Comparison of ENCODE assay signal across 9 cellular contexts in genomic region chr12:62919827-62920226, GRCh38. TPM values are rescaled to one million over a fixed set of nuclear protein-coding genes. Genes with fewer than 3 reads are reported as not detected.
DNase-seq lines count a peak whose midpoint lies in the region; ATAC-seq, FAIRE-seq and TF ChIP-seq lines count a peak whose summit lies in the region.
"Had no signal": no experiment of that assay in that cellular context is flagged by ENCODE, and none has a peak within 500 bp of the region (broad histone marks: within the 10 kb centered on the region; RNA-seq: fewer than 3 reads in every experiment).

No MANE protein-coding gene starts in this region.

- H3K9me3 ChIP-seq in K562 (replicated peaks; ENCODE audit: control insufficient read depth, insufficient read depth, low read depth, low read length) (no peaks in the 10 kb centered on the region), mucosa of descending colon (no peaks in the 10 kb centered on the region), ascending aorta (no peaks in the 10 kb centered on the region)

- WGBS in K562 (ENCODE audit: insufficient coverage, low coverage, missing lambda C conversion rate): 29% methylated on average over 2 of the region's 2 CpGs

- H3K4me3 ChIP-seq in K562: no peak overlapping the region
- H3K4me3 ChIP-seq in mucosa of descending colon: no peak overlapping the region
- H3K4me3 ChIP-seq in ascending aorta: no peak overlapping the region

- peaks cover 15% of the 10 kb centered on the region; the same call in 2 of the 3 replicates for H3K79me2 ChIP-seq in K562 (ENCODE audit: control insufficient read depth, insufficient read depth, low read length)

- BruUV-seq in K562 (replicated peaks; lab: Mats Ljungman, UMichigan): no TSS peak

- DNase-seq in DMS153 (lab: John Stamatoyannopoulos, UW): peak; percentile 95
- DNase-seq in NCI-H2029 treated with DMSO at 0.1 percent for 48 hours (lab: John Stamatoyannopoulos, UW): peak; percentile 88
- no peak for DNase-seq in K562 (ENCODE audit: extremely low read depth in 1 of 4, low spot score in 3 of 4)
- no peak for DNase-seq in mucosa of descending colon
- DNase-seq in SIG-M5 (lab: John Stamatoyannopoulos, UW): no peak
- DNase-seq in GM10248 (ENCODE audit: extremely low spot score): no peak
- DNase-seq in ascending aorta (ENCODE audit: low spot score in 2 of 2): no peak
- DNase-seq: activated effector memory CD4-positive, alpha-beta T cell treated with Interleukin-2 at 50 U/mL for 16 hours had no signal

- FAIRE-seq in K562 (lab: Jason Lieb, UNC): no peak

- no peaks in the 10 kb centered on the region for H4K20me1 ChIP-seq in K562 (replicated peaks; ENCODE audit: control insufficient read depth, insufficient read depth, low read length)

- peaks cover 4 to 6% of the 10 kb centered on the region in 2 experiments; a peak in 3 of 5 replicates for H3K4me1 ChIP-seq in K562 (replicated peaks in 1 of 2; ENCODE audit: control insufficient read depth in 2 of 2, insufficient read depth in 2 of 2, low read length in 2 of 2)
- H3K4me1 ChIP-seq in mucosa of descending colon (ENCODE audit: low read depth): no peaks in the 10 kb centered on the region
- no peaks in the 10 kb centered on the region for H3K4me1 ChIP-seq in ascending aorta

- ATAC-seq in K562 (no peak), mucosa of descending colon (peak; percentile 46), HG02588 (IDR thresholded peaks at IDR 0.05; ENCODE audit: unreplicated experiment) (no peak)

- H3K4me2 ChIP-seq in K562 (ENCODE audit: insufficient read depth, low read length): no peak overlapping the region

- H3K9me1 ChIP-seq in K562 (ENCODE audit: control insufficient read depth, insufficient read depth, low read length): no peaks in the 10 kb centered on the region

- intact Hi-C loops in K562 (cut with micrococcal nuclease): no loop called here
- intact Hi-C loops in mucosa of descending colon (cut with DNase I, micrococcal nuclease): no loop called here
- intact Hi-C loops in ascending aorta (cut with DNase I): no loop called here

- H3K27me3 ChIP-seq in K562 (ENCODE audit: control insufficient read depth in 2 of 2, insufficient read depth in 2 of 2, low read length in 2 of 2) (no peaks in the 10 kb centered on the region), ascending aorta (no peaks in the 10 kb centered on the region)

- H3K27ac ChIP-seq in K562 (ENCODE audit: extremely low read depth, low read depth, low read length): no peak overlapping the region
- no peak overlapping the region for H3K27ac ChIP-seq in ascending aorta

- POLR2A ChIA-PET in K562 (lab: Yijun Ruan, JAX): interaction anchor here (0.7 to 2.3 kb wide), 4 partner anchors 9 to 26 kb away, joined by 3 to 11 read pairs (median 4); partner anchors contain the start of gene PPM1H
- POLR2A ChIA-PET in GM10248 (lab: Yijun Ruan, JAX): no interaction called here

- no peak overlapping the region for H3K9ac ChIP-seq in K562 (ENCODE audit: insufficient read depth in 1 of 2, low read depth in 2 of 2, low read length in 2 of 2)

- no peak for TF ChIP-seq EP300 in K562 (IDR thresholded peaks at IDR 0.05; ENCODE audit: low read length)

- in situ Hi-C loops in K562 (cut with MboI): no loop called here

- H3K36me3 ChIP-seq in K562 (ENCODE audit: control insufficient read depth, insufficient read depth, low read length) (peaks cover 4% of the 10 kb centered on the region; the same call in 1 of the 3 replicates), mucosa of descending colon (ENCODE audit: low read depth) (no peaks in the 10 kb centered on the region), ascending aorta (no peaks in the 10 kb centered on the region)

- TF ChIP-seq RAD21 in K562 (CRISPR knock-in tag; conservative IDR thresholded peaks at IDR 0.05 in 1 of 2, IDR thresholded peaks at IDR 0.05 in 1 of 2): no peak

- CTCF ChIA-PET in K562 (lab: Yijun Ruan, JAX; ENCODE audit: low intra/inter-chr PET ratio) (no interaction called here), GM10248 (lab: Yijun Ruan, JAX) (interaction anchor here (0.9 to 2.1 kb wide), 3 partner anchors 10 to 16 kb away, joined by 3 to 8 read pairs (median 5); no protein-coding TSS in a partner anchor)

- H2AFZ ChIP-seq in K562 (ENCODE audit: low read depth, low read length): no peak overlapping the region

- no peak for TF ChIP-seq CTCF in K562 (IDR thresholded peaks at IDR 0.05 in 2 of 3, conservative IDR thresholded peaks at IDR 0.05 in 1 of 3; ENCODE audit: insufficient read depth in 2 of 3, low read depth in 1 of 3, low read length in 3 of 3)
- no peak for TF ChIP-seq CTCF in mucosa of descending colon (IDR thresholded peaks at IDR 0.05)
- TF ChIP-seq CTCF in GM10248 (IDR thresholded peaks at IDR 0.05; ENCODE audit: control extremely low read depth, extremely low read depth, low read depth, missing control alignments): no peak
- TF ChIP-seq CTCF in ascending aorta (IDR thresholded peaks at IDR 0.05): no peak

- TF ChIP-seq POLR2A in K562 (conservative IDR thresholded peaks at IDR 0.05): no peak

TF ChIP-seq in K562, 482 proteins besides CTCF, POLR2A, EP300 and RAD21:
- TF ChIP-seq NFIC (IDR thresholded peaks at IDR 0.05) (peak; percentile 33), ATF2 (CRISPR knock-in tag; IDR thresholded peaks at IDR 0.05) (no peak)

RNA-seq across cellular contexts. Expression of gene PPM1H, which starts 15.1 kb away (rescaled TPM):
- 4.0 and 12.4 TPM in 2 replicates for total RNA-seq in K562 (2011; cell fraction: chromatin; rRNA removed; ENCODE audit: low replicate concordance)
- total RNA-seq in K562 (2011; cell fraction: nucleolus; rRNA removed): 5.7 and 6.2 TPM in 2 replicates
- total RNA-seq in K562 (2011; cell fraction: nucleoplasm; rRNA removed): 5.2 and 6.4 TPM in 2 replicates
- total RNA-seq in K562 (2014; rRNA removed) (11.3 and 13.0 TPM in 2 replicates), K562 (2014; rRNA removed; fragmentation: Illumina TruSeq; extraction: Trizol) (13.7 and 17.2 TPM in 2 replicates), K562 (2015; rRNA removed; fragmentation: Illumina TruSeq; extraction: Trizol) (29.0 and 29.3 TPM in 2 replicates), K562 (2021) (21.5 and 23.0 TPM in 2 replicates), mucosa of descending colon (1 to 10 TPM; 4.9 to 6.1 (median 5.8) TPM), ascending aorta (0.85 TPM)
- polyA plus RNA-seq in K562 (2011; rRNA removed) (4.8 and 6.1 TPM in 2 replicates), K562 (2014; fragmentation: Illumina TruSeq; extraction: Trizol) (11.1 and 11.6 TPM in 2 replicates), K562 (2014; fragmentation: Nextera tagmentation; extraction: Ambion mirVana) (1 to 10 TPM; 5.3 to 8.1 TPM), K562 (2014; rRNA removed) (9.3 and 9.7 TPM in 2 replicates)
- 4.5 and 5.7 TPM in 2 replicates for polyA plus RNA-seq in K562 (2011; cell fraction: cytosol; rRNA removed)
- polyA plus RNA-seq in K562 (2011; cell fraction: nucleus; rRNA removed): 3.7 and 4.0 TPM in 2 replicates
- polyA plus RNA-seq in K562 (2012): 9.0 and 13.2 TPM in 2 replicates
- 10.7 and 12.0 TPM in 2 replicates for polyA minus RNA-seq in K562 (2011; rRNA and poly(A)+ RNA removed)
- polyA minus RNA-seq in K562 (2011; cell fraction: cytosol; rRNA and poly(A)+ RNA removed): 6.6 and 9.7 TPM in 2 replicates
- 5.8 and 6.6 TPM in 2 replicates for polyA minus RNA-seq in K562 (2011; cell fraction: nucleus; rRNA and poly(A)+ RNA removed)

Comparison
In these comparisons a context has a peak if more than half of its experiments do, and no peak if none do; other contexts are left out.
1. DNase-seq: peak in DMS153 (single experiment) and NCI-H2029 treated with DMSO at 0.1 percent for 48 hours (single experiment); none in K562 (0 of 4), mucosa of descending colon (0 of 3), SIG-M5 (single experiment), GM10248 (single experiment) and ascending aorta (0 of 2).